24 cellular contexts compared by ENCODE assay signal in genomic region chr14:68925373-68925772, GRCh38. TPM values are rescaled to one million over a fixed set of nuclear protein-coding genes. Genes with fewer than 3 reads are reported as not detected.
A peak's percentile ranks its signal among the peaks of the same experiment; 100 is the strongest.
DNase-seq lines count a peak whose midpoint lies in the region; ATAC-seq, FAIRE-seq and TF ChIP-seq lines count a peak whose summit lies in the region.
"Had no signal": no experiment of that assay in that cellular context is flagged by ENCODE, and none has a peak within 500 bp of the region (broad histone marks: within the 10 kb centered on the region; RNA-seq: fewer than 3 reads in every experiment).

No MANE protein-coding gene starts in this region.

- FAIRE-seq in HepG2 (lab: Jason Lieb, UNC) = no peak
- FAIRE-seq: D721Med, TTC549 had no signal

- H2AFZ ChIP-seq in HepG2 (ENCODE audit: low read length) = no peak overlapping the region
- H2AFZ ChIP-seq in osteoblast (ENCODE audit: low read length) = no peak overlapping the region

- peaks cover 72% of the 10 kb centered on the region for H3K79me2 ChIP-seq in HepG2 (ENCODE audit: insufficient read depth, low read length)
- peaks cover 100% of the 10 kb centered on the region for H3K79me2 ChIP-seq in osteoblast (ENCODE audit: insufficient read depth, low read length)

- no peak overlapping the region for H3K4me2 ChIP-seq in HepG2 (ENCODE audit: low read depth, low read length)
- H3K4me2 ChIP-seq in osteoblast (ENCODE audit: insufficient read depth, low read length) = no peak overlapping the region

- H4K20me1 ChIP-seq in HepG2 (ENCODE audit: insufficient read depth, low read length) (peaks cover 28% of the 10 kb centered on the region), osteoblast (ENCODE audit: insufficient read depth, low read length) (peaks cover 98% of the 10 kb centered on the region)

- WGBS in HepG2 (ENCODE audit: low lambda C conversion rate) = 96% methylated on average over 10 of the region's 10 CpGs
- no CpG with 5 or more reads among the region's 10 CpGs for WGBS in right lobe of liver (ENCODE audit: insufficient coverage, low coverage, low lambda C conversion rate, missing lambda C conversion rate)
- WGBS in esophagus muscularis mucosa = 78% methylated on average over 7 of the region's 10 CpGs

- H3K4me3 ChIP-seq in HepG2 (replicated peaks in 1 of 3; ENCODE audit: insufficient read depth in 1 of 3, low read depth in 2 of 3, low read length in 3 of 3) (no peak overlapping the region), right lobe of liver (no peak overlapping the region), esophagus muscularis mucosa (no peak overlapping the region), osteoblast (ENCODE audit: insufficient read depth, low read length) (no peak overlapping the region)
- H3K4me3 ChIP-seq: BLaER1 treated with 17β-estradiol and CSF1 and Interleukin-3, amounts not matched to agents 10 nM and 100 nM; left lung; mucosa of descending colon; SJSA1 had no signal

- CTCF ChIA-PET in HepG2 (lab: Yijun Ruan, JAX; ENCODE audit: low intra/inter-chr PET ratio, low total read pairs) = no interaction called here

- intact Hi-C loops in HepG2 (cut with micrococcal nuclease; ENCODE audit: unreplicated experiment) (no loop called here), right lobe of liver (cut with DNase I) (loop anchor here in 1 of 2 donors (10.0 kb wide), 1 partner anchor 69 kb away; no protein-coding TSS in a partner anchor), esophagus muscularis mucosa (cut with DNase I) (no loop called here)

- H3K9ac ChIP-seq in HepG2 (ENCODE audit: insufficient read depth, low read depth, low read length) = no peak overlapping the region
- H3K9ac ChIP-seq: BLaER1 treated with 17β-estradiol and CSF1 and Interleukin-3, amounts not matched to agents 10 nM and 100 nM had no signal

- no peak for TF ChIP-seq RAD21 in HepG2 (CRISPR knock-in tag; IDR thresholded peaks at IDR 0.05)

- no peaks in the 10 kb centered on the region for H3K27me3 ChIP-seq in HepG2 (ENCODE audit: control insufficient read depth in 1 of 2, insufficient read depth in 2 of 2, low read length in 2 of 2)
- no peaks in the 10 kb centered on the region for H3K27me3 ChIP-seq in right lobe of liver
- H3K27me3 ChIP-seq in esophagus muscularis mucosa = no peaks in the 10 kb centered on the region
- no peaks in the 10 kb centered on the region for H3K27me3 ChIP-seq in osteoblast (ENCODE audit: insufficient read depth, low read length)
- H3K27me3 ChIP-seq: BLaER1 treated with 17β-estradiol and CSF1 and Interleukin-3, amounts not matched to agents 10 nM and 100 nM; left lung; SJSA1 had no signal

- DNase-seq in HepG2 (ENCODE audit: low spot score) (no peak), right lobe of liver (no peak), esophagus muscularis mucosa (ENCODE audit: extremely low spot score) (no peak), osteoblast (ENCODE audit: insufficient read length, low spot score, missing footprints) (peak; percentile 67), NCI-H2196 (lab: John Stamatoyannopoulos, UW; ENCODE audit: unreplicated experiment) (no peak), putamen (ENCODE audit: low spot score) (no peak)
- DNase-seq: ACHN; activated CD4-positive, CD25-positive, alpha-beta regulatory T cell treated with anti-CD3 and anti-CD28 coated beads, Interleukin-2, amount 50 U/mL, for 72 hours; activated naive CD4-positive, alpha-beta T cell treated with anti-CD3 and anti-CD28 coated beads, Interleukin-2, amount 50 U/mL, for 16 hours; EL; H7; left lung; MM.1S; mucosa of descending colon; NCI-H1436; NCI-H2107; stimulated activated naive CD8-positive, alpha-beta T cell treated with anti-CD3 and anti-CD28 coated beads, Interleukin-15, amount 100 ng/mL, for 72 hours; T-helper 1 cell had no signal

- H3K27ac ChIP-seq in HepG2 (ENCODE audit: extremely low read length, insufficient read depth, low read length) (no peak overlapping the region), right lobe of liver (peak overlapping the region in 1 of 3 donors; percentile 80), esophagus muscularis mucosa (replicated peaks in 1 of 4) (peak overlapping the region; percentile 90 to 98 (median 97)), osteoblast (ENCODE audit: low read depth, low read length) (no peak overlapping the region)
- H3K27ac ChIP-seq: BLaER1 treated with 17β-estradiol and CSF1 and Interleukin-3, amounts not matched to agents 10 nM and 100 nM; SJSA1 had no signal

- peaks cover 43 to 65% of the 10 kb centered on the region in 2 experiments for H3K36me3 ChIP-seq in HepG2 (replicated peaks in 1 of 2; ENCODE audit: control insufficient read depth in 1 of 2, insufficient read depth in 2 of 2, low read length in 2 of 2)
- H3K36me3 ChIP-seq in right lobe of liver = peaks cover 0 to 17% (median 11%) of the 10 kb centered on the region in 4 donors
- peaks cover 5 to 40% (median 20%) of the 10 kb centered on the region in 4 donors for H3K36me3 ChIP-seq in esophagus muscularis mucosa
- H3K36me3 ChIP-seq in osteoblast (ENCODE audit: insufficient read depth, low read length) = peaks cover 77% of the 10 kb centered on the region

- TF ChIP-seq EP300 in HepG2 (IDR thresholded peaks at IDR 0.05; ENCODE audit: low read depth in 2 of 2, low read length in 2 of 2) (no peak), HepG2 (CRISPR knock-in tag; IDR thresholded peaks at IDR 0.05; ENCODE audit: borderline replicate concordance) (no peak), esophagus muscularis mucosa (IDR thresholded peaks at IDR 0.05) (no peak)

- peaks cover 12% of the 10 kb centered on the region for H3K9me3 ChIP-seq in HepG2 (ENCODE audit: low read length)
- H3K9me3 ChIP-seq in right lobe of liver = no peaks in the 10 kb centered on the region
- no peaks in the 10 kb centered on the region for H3K9me3 ChIP-seq in esophagus muscularis mucosa
- no peaks in the 10 kb centered on the region for H3K9me3 ChIP-seq in osteoblast (ENCODE audit: low read depth, low read length)
- H3K9me3 ChIP-seq: mucosa of descending colon, SJSA1 had no signal

- in situ Hi-C loops in HepG2 (cut with HindIII; ENCODE audit: extremely low pct_ligation_motif_present, low pct_unique_long_range_greater_than_20kb) = no loop called here

- BruUV-seq in HepG2 (replicated peaks; lab: Mats Ljungman, UMichigan) = no TSS peak

- TF ChIP-seq CTCF in HepG2 (CRISPR knock-in tag; IDR thresholded peaks at IDR 0.05) = no peak
- no peak for TF ChIP-seq CTCF in right lobe of liver (IDR thresholded peaks at IDR 0.05)
- TF ChIP-seq CTCF in esophagus muscularis mucosa (IDR thresholded peaks at IDR 0.05) = no peak
- no peak for TF ChIP-seq CTCF in osteoblast (IDR thresholded peaks at IDR 0.05; ENCODE audit: extremely low read depth, low read depth, low read length)

- no peak for TF ChIP-seq POLR2A in HepG2 (IDR thresholded peaks at IDR 0.05; ENCODE audit: insufficient read depth in 1 of 2, low read depth in 2 of 2, low read length in 2 of 2)
- TF ChIP-seq POLR2A in right lobe of liver (IDR thresholded peaks at IDR 0.05) = no peak
- TF ChIP-seq POLR2A in esophagus muscularis mucosa (IDR thresholded peaks at IDR 0.05; ENCODE audit: low read depth) = no peak

- ATAC-seq in HepG2 (no peak), right lobe of liver (no peak), GM18861 (IDR thresholded peaks at IDR 0.05; ENCODE audit: unreplicated experiment) (no peak), HG03280 (IDR thresholded peaks at IDR 0.05; ENCODE audit: unreplicated experiment) (no peak)
- ATAC-seq: left lung; mucosa of descending colon; stimulated activated naive CD8-positive, alpha-beta T cell treated with anti-CD3 and anti-CD28 coated beads, Interleukin-15, amount 100 ng/mL, for 72 hours had no signal

- H3K4me1 ChIP-seq in HepG2 (ENCODE audit: insufficient read depth, low read length) (peaks cover 73% of the 10 kb centered on the region), right lobe of liver (peaks cover 0 to 28% (median 0%) of the 10 kb centered on the region in 4 donors), esophagus muscularis mucosa (peaks cover 63 to 96% (median 93%) of the 10 kb centered on the region in 4 donors), osteoblast (ENCODE audit: insufficient read depth, low read length) (peaks cover 6% of the 10 kb centered on the region)

- POLR2A ChIA-PET in HepG2 (lab: Yijun Ruan, JAX) = no interaction called here

TF ChIP-seq in HepG2, 621 proteins besides CTCF, POLR2A, EP300 and RAD21:
- TF ChIP-seq SRSF4 (IDR thresholded peaks at IDR 0.05; ENCODE audit: low read depth, low read length, poor library complexity, severe bottlenecking) = no peak
- TF ChIP-seq RBM22 (optimal IDR thresholded peaks at IDR 0.05; ENCODE audit: low read length) = peak; percentile 56

RNA-seq across cellular contexts. Expression of gene ACTN1, which starts 53.7 kb away (rescaled TPM):
- total RNA-seq in HepG2 (2016; rRNA removed; fragmentation: Illumina TruSeq; extraction: Trizol) = 58.6 and 62.4 TPM in 2 replicates
- 9.6 and 10.7 TPM in 2 replicates for total RNA-seq in HepG2 (2016; cell fraction: cytosol; rRNA removed; fragmentation: Illumina TruSeq; extraction: Trizol; ENCODE audit: low read depth)
- total RNA-seq in HepG2 (2016; cell fraction: insoluble cytoplasmic fraction; rRNA removed; fragmentation: Illumina TruSeq; extraction: Trizol) = 55.0 and 63.6 TPM in 2 replicates
- total RNA-seq in HepG2 (2016; cell fraction: membrane; rRNA removed; fragmentation: Illumina TruSeq; extraction: Trizol) = 25.2 and 28.3 TPM in 2 replicates
- total RNA-seq in HepG2 (2016; cell fraction: nucleus; rRNA removed; fragmentation: Illumina TruSeq; extraction: Trizol) = 62.9 and 75.6 TPM in 2 replicates
- polyA plus RNA-seq in HepG2 (2011; rRNA removed) = 152 and 162 TPM in 2 replicates
- 97.7 and 136 TPM in 2 replicates for polyA plus RNA-seq in HepG2 (2011; cell fraction: cytosol; rRNA removed)
- 162 and 195 TPM in 2 replicates for polyA plus RNA-seq in HepG2 (2011; cell fraction: nucleus; rRNA removed)
- 109 and 118 TPM in 2 replicates for polyA plus RNA-seq in HepG2 (2012)
- 8.0 and 10.4 TPM in 2 replicates for polyA plus RNA-seq in HepG2 (2016; cell fraction: cytosol; fragmentation: Illumina TruSeq; extraction: Trizol; ENCODE audit: low read depth)
- polyA plus RNA-seq in HepG2 (2016; cell fraction: insoluble cytoplasmic fraction; fragmentation: Illumina TruSeq; extraction: Trizol; ENCODE audit: low read depth) = 67.9 and 88.1 TPM in 2 replicates
- 15.3 and 18.8 TPM in 2 replicates for polyA plus RNA-seq in HepG2 (2016; cell fraction: membrane; fragmentation: Illumina TruSeq; extraction: Trizol; ENCODE audit: low read depth)
- polyA plus RNA-seq in HepG2 (2016; cell fraction: nucleus; fragmentation: Illumina TruSeq; extraction: Trizol; ENCODE audit: insufficient read depth, low read depth) = 91.6 and 93.8 TPM in 2 replicates
- 144 and 214 TPM in 2 replicates for polyA minus RNA-seq in HepG2 (2011; rRNA and poly(A)+ RNA removed; ENCODE audit: low replicate concordance)
- polyA minus RNA-seq in HepG2 (2011; cell fraction: cytosol; rRNA and poly(A)+ RNA removed) = 167 and 168 TPM in 2 replicates
- 119 and 126 TPM in 2 replicates for polyA minus RNA-seq in HepG2 (2011; cell fraction: nucleus; rRNA and poly(A)+ RNA removed)
- 100 to 1,000 TPM in 3 of 6 experiments, 10 to 100 TPM in 3; 53.1 to 145 (median 100) TPM for total RNA-seq in right lobe of liver
- 1,000 to 10,000 TPM in 3 of 4 donors, 100 to 1,000 TPM in 1; 958 to 2,110 (median 1,439) TPM for total RNA-seq in esophagus muscularis mucosa
- total RNA-seq in osteoblast = 444 and 447 TPM in 2 replicates

Comparison
In these comparisons a context has a peak if more than half of its experiments do, and no peak if none do; other contexts are left out.
1. H3K27ac ChIP-seq: peak in esophagus muscularis mucosa (4 of 4); none in HepG2 (single experiment) and osteoblast (single experiment).